1 cellular context compared by ENCODE assay signal in the genomic region with DNA sequence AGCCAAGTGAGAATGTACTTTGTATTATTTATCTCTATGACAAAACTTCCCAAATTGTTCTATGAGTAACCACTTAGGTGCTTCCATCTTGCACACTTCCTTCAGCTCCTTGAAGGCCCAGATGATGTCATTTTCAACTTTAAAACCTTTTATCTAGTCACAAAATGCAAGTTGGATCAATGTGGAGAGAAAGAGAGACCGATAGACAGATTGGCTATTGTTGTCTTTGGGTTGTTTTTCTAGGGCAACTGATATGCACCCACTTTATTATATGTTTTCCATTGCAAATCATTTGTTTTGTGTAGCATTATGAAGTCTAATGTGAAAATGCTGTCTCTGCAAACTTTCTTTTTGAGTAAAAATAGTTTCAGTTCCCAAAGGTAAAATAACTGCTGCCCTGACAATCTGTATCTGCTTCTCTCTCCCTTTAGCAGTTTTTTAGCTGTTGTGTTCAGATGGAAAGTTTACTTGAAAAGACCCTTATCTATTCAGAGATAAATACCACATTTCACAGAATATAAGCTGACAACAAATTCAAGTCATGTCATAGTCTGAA.
TF ChIP-seq lines count a peak whose summit lies in the region.

No MANE protein-coding gene starts in this region.

TF ChIP-seq in GM23338, 12 proteins besides CTCF, POLR2A, EP300 and RAD21 (continued from another document):
- TF ChIP-seq, protein P1, sequence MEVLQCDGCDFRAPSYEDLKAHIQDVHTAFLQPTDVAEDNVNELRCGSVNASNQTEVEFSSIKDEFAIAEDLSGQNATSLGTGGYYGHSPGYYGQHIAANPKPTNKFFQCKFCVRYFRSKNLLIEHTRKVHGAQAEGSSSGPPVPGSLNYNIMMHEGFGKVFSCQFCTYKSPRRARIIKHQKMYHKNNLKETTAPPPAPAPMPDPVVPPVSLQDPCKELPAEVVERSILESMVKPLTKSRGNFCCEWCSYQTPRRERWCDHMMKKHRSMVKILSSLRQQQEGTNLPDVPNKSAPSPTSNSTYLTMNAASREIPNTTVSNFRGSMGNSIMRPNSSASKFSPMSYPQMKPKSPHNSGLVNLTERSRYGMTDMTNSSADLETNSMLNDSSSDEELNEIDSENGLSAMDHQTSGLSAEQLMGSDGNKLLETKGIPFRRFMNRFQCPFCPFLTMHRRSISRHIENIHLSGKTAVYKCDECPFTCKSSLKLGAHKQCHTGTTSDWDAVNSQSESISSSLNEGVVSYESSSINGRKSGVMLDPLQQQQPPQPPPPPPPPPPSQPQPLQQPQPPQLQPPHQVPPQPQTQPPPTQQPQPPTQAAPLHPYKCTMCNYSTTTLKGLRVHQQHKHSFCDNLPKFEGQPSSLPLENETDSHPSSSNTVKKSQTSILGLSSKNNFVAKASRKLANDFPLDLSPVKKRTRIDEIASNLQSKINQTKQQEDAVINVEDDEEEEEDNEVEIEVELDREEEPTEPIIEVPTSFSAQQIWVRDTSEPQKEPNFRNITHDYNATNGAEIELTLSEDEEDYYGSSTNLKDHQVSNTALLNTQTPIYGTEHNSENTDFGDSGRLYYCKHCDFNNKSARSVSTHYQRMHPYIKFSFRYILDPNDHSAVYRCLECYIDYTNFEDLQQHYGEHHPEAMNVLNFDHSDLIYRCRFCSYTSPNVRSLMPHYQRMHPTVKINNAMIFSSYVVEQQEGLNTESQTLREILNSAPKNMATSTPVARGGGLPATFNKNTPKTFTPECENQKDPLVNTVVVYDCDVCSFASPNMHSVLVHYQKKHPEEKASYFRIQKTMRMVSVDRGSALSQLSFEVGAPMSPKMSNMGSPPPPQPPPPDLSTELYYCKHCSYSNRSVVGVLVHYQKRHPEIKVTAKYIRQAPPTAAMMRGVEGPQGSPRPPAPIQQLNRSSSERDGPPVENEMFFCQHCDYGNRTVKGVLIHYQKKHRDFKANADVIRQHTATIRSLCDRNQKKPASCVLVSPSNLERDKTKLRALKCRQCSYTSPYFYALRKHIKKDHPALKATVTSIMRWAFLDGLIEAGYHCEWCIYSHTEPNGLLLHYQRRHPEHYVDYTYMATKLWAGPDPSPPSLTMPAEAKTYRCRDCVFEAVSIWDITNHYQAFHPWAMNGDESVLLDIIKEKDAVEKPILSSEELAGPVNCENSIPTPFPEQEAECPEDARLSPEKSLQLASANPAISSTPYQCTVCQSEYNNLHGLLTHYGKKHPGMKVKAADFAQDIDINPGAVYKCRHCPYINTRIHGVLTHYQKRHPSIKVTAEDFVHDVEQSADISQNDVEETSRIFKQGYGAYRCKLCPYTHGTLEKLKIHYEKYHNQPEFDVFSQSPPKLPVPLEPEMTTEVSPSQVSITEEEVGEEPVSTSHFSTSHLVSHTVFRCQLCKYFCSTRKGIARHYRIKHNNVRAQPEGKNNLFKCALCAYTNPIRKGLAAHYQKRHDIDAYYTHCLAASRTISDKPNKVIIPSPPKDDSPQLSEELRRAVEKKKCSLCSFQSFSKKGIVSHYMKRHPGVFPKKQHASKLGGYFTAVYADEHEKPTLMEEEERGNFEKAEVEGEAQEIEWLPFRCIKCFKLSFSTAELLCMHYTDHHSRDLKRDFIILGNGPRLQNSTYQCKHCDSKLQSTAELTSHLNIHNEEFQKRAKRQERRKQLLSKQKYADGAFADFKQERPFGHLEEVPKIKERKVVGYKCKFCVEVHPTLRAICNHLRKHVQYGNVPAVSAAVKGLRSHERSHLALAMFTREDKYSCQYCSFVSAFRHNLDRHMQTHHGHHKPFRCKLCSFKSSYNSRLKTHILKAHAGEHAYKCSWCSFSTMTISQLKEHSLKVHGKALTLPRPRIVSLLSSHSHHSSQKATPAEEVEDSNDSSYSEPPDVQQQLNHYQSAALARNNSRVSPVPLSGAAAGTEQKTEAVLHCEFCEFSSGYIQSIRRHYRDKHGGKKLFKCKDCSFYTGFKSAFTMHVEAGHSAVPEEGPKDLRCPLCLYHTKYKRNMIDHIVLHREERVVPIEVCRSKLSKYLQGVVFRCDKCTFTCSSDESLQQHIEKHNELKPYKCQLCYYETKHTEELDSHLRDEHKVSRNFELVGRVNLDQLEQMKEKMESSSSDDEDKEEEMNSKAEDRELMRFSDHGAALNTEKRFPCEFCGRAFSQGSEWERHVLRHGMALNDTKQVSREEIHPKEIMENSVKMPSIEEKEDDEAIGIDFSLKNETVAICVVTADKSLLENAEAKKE (CRISPR knock-in tag; IDR thresholded peaks at IDR 0.05): no peak
- TF ChIP-seq, protein P2, sequence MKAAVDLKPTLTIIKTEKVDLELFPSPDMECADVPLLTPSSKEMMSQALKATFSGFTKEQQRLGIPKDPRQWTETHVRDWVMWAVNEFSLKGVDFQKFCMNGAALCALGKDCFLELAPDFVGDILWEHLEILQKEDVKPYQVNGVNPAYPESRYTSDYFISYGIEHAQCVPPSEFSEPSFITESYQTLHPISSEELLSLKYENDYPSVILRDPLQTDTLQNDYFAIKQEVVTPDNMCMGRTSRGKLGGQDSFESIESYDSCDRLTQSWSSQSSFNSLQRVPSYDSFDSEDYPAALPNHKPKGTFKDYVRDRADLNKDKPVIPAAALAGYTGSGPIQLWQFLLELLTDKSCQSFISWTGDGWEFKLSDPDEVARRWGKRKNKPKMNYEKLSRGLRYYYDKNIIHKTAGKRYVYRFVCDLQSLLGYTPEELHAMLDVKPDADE (IDR thresholded peaks at IDR 0.05): no peak
- TF ChIP-seq EZH2 (IDR thresholded peaks at IDR 0.05; ENCODE audit: low read depth, unreplicated experiment): no peak
- no peak for TF ChIP-seq ZNF331 (CRISPR knock-in tag; IDR thresholded peaks at IDR 0.05; ENCODE audit: low read depth)
- TF ChIP-seq JUNB (IDR thresholded peaks at IDR 0.05; ENCODE audit: unreplicated experiment): no peak
- TF ChIP-seq NANOG (IDR thresholded peaks at IDR 0.05; ENCODE audit: borderline replicate concordance): no peak
- TF ChIP-seq EZH2phosphoT487 (IDR thresholded peaks at IDR 0.05; ENCODE audit: unreplicated experiment): no peak
- TF ChIP-seq REST (IDR thresholded peaks at IDR 0.05; ENCODE audit: unreplicated experiment): no peak
- no peak for TF ChIP-seq POLR2AphosphoS5 (IDR thresholded peaks at IDR 0.05; ENCODE audit: low read depth)
- no peak for TF ChIP-seq ZNF114 (CRISPR knock-in tag; IDR thresholded peaks at IDR 0.05)
- no peak for TF ChIP-seq CREB1 (CRISPR knock-in tag; IDR thresholded peaks at IDR 0.05; ENCODE audit: low read depth)
